In the genomic region with DNA sequence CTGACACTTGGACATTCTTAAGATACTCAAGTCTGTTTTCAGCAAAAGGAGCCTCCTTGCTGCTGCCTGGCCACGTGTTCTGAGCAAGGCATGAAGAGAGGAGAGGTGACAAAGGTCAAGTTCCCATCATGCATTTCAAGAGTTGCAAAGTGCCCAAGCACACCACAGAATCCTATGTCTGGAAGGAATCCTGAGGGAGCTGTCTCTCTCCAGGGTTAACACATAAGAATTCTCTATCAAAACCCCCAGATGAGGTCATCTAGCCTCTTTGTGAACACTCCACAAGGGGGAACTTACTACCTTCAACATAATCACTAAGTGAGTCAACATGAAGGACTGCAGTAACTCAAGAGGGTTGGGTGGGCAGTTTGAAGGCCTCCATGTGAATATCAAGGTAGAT, we compare ENCODE assay signal across 10 cellular contexts. TPM values are rescaled to one million over a fixed set of nuclear protein-coding genes. Genes with fewer than 3 reads are reported as not detected.
DNase-seq lines count a peak whose midpoint lies in the region; ATAC-seq and TF ChIP-seq lines count a peak whose summit lies in the region.
"Had no signal": no experiment of that assay in that cellular context is flagged by ENCODE, and none has a peak within 500 bp of the region (broad histone marks: within the 10 kb centered on the region; RNA-seq: fewer than 3 reads in every experiment).

No MANE protein-coding gene starts in this region.

- H3K9me3 ChIP-seq in RWPE2 (ENCODE audit: severe bottlenecking) (no peaks in the 10 kb centered on the region), fibroblast of lung (ENCODE audit: control insufficient read depth, insufficient read depth, low read depth, low read length) (no peaks in the 10 kb centered on the region)

- H3K27me3 Mint-ChIP-seq in T-helper 2 cell treated with Interferon-gamma antibody and Interleukin-4, amounts not matched to agents 5 μg/mL and 100 μg/mL, for 36 hours (ENCODE audit: low read depth) = no peaks in the 10 kb centered on the region

- H3K36me3 ChIP-seq in RWPE2 (ENCODE audit: low read depth) (peaks cover 13% of the 10 kb centered on the region), fibroblast of lung (ENCODE audit: control insufficient read depth, insufficient read depth, low read length) (peaks cover 17% of the 10 kb centered on the region)
- H3K36me3 ChIP-seq: neural progenitor cell had no signal

- H2AFZ ChIP-seq in fibroblast of lung (ENCODE audit: low read length) = no peak overlapping the region
- H2AFZ ChIP-seq: neural progenitor cell had no signal

- H4K20me1 ChIP-seq in fibroblast of lung (ENCODE audit: control insufficient read depth, extremely low read depth, insufficient read depth, low read length) = no peaks in the 10 kb centered on the region

- H3K27me3 ChIP-seq in RWPE2 (ENCODE audit: insufficient read depth, poor library complexity, severe bottlenecking) (no peaks in the 10 kb centered on the region), fibroblast of lung (ENCODE audit: control insufficient read depth, insufficient read depth, low read length) (no peaks in the 10 kb centered on the region)
- H3K27me3 ChIP-seq: neural progenitor cell had no signal

- H3K4me3 Mint-ChIP-seq in T-helper 2 cell treated with Interferon-gamma antibody and Interleukin-4, amounts not matched to agents 5 μg/mL and 100 μg/mL, for 36 hours = no peak overlapping the region
- H3K4me3 Mint-ChIP-seq: neural progenitor cell had no signal

- H3K4me3 ChIP-seq in RWPE2 (ENCODE audit: severe bottlenecking) (no peak overlapping the region), fibroblast of lung (replicated peaks in 1 of 4; ENCODE audit: control extremely low read depth in 1 of 4, insufficient read depth in 1 of 4, low read depth in 3 of 4, low read length in 4 of 4) (no peak overlapping the region), skeletal muscle cell (ENCODE audit: low read depth, low read length) (no peak overlapping the region)
- H3K4me3 ChIP-seq: neural progenitor cell had no signal

- H3K27ac Mint-ChIP-seq in T-helper 2 cell treated with Interferon-gamma antibody and Interleukin-4, amounts not matched to agents 5 μg/mL and 100 μg/mL, for 36 hours = peak overlapping the region; percentile 36

- H3K36me3 Mint-ChIP-seq in T-helper 2 cell treated with Interferon-gamma antibody and Interleukin-4, amounts not matched to agents 5 μg/mL and 100 μg/mL, for 36 hours (ENCODE audit: low read depth) = peaks cover 6% of the 10 kb centered on the region

- H3K4me1 ChIP-seq in RWPE2 (ENCODE audit: insufficient read depth, poor library complexity, severe bottlenecking) (peaks cover 16% of the 10 kb centered on the region), fibroblast of lung (ENCODE audit: control insufficient read depth, extremely low read depth, insufficient read depth, low read length) (peaks cover 27% of the 10 kb centered on the region)

- H3K79me2 ChIP-seq in fibroblast of lung (ENCODE audit: control insufficient read depth, insufficient read depth, low read length) = no peaks in the 10 kb centered on the region

- no peak overlapping the region for H3K9ac ChIP-seq in fibroblast of lung (ENCODE audit: insufficient read depth, low read length)
- H3K9ac ChIP-seq: neural progenitor cell had no signal

- peaks cover 17% of the 10 kb centered on the region for H3K4me1 Mint-ChIP-seq in T-helper 2 cell treated with Interferon-gamma antibody and Interleukin-4, amounts not matched to agents 5 μg/mL and 100 μg/mL, for 36 hours (ENCODE audit: low read depth)

- H3K9me3 Mint-ChIP-seq in T-helper 2 cell treated with Interferon-gamma antibody and Interleukin-4, amounts not matched to agents 5 μg/mL and 100 μg/mL, for 36 hours = no peaks in the 10 kb centered on the region
- H3K9me3 Mint-ChIP-seq: neural progenitor cell had no signal

- no peak for DNase-seq in T-helper 2 cell treated with Interferon-gamma antibody and Interleukin-4, amounts not matched to agents 5 μg/mL and 100 μg/mL, for 36 hours (ENCODE audit: low spot score)
- DNase-seq in T-helper 2 cell (no peak), RWPE2 (ENCODE audit: low spot score) (no peak), fibroblast of lung (ENCODE audit: low read depth in 2 of 2) (peak; percentile 62 to 93), skeletal muscle cell (ENCODE audit: low read depth) (peak; percentile 87), SIG-M5 (lab: John Stamatoyannopoulos, UW) (no peak), NCI-H510A treated with DMSO at 0.1 percent for 48 hours (lab: John Stamatoyannopoulos, UW) (no peak)
- DNase-seq: activated CD4-positive, CD25-positive, alpha-beta regulatory T cell treated with anti-CD3 and anti-CD28 coated beads, Interleukin-2, amount 50 U/mL, for 72 hours had no signal

- ATAC-seq in RWPE2 (ENCODE audit: low read depth) (peak; percentile 55), GM21786 (IDR thresholded peaks at IDR 0.05; ENCODE audit: unreplicated experiment) (no peak)

- H3K27ac ChIP-seq in RWPE2 (ENCODE audit: poor library complexity, severe bottlenecking) (peak overlapping the region; percentile 27), fibroblast of lung (ENCODE audit: insufficient read depth, low read length) (no peak overlapping the region)
- H3K27ac ChIP-seq: neural progenitor cell had no signal

- no peak overlapping the region for H3K4me2 ChIP-seq in fibroblast of lung (ENCODE audit: extremely low read depth, insufficient read depth, low read length)
- H3K4me2 ChIP-seq: neural progenitor cell had no signal

- TF ChIP-seq CTCF in RWPE2 (IDR thresholded peaks at IDR 0.05; ENCODE audit: poor library complexity, severe bottlenecking) (peak; percentile 12), fibroblast of lung (conservative IDR thresholded peaks at IDR 0.05 in 1 of 2, IDR thresholded peaks at IDR 0.05 in 1 of 2; ENCODE audit: low read depth in 1 of 2, low read length in 2 of 2) (peak in 1 of 2 donors; percentile 6)

RNA-seq across cellular contexts. Expression of a gene that starts 33.3 kb away (rescaled TPM):
- total RNA-seq in fibroblast of lung = 104 and 105 TPM in 2 replicates
- polyA plus RNA-seq in fibroblast of lung = 96.2 and 127 TPM in 2 replicates
- 203 and 314 TPM in 2 replicates for polyA plus RNA-seq in fibroblast of lung (2012)
- polyA minus RNA-seq in fibroblast of lung (ENCODE audit: low replicate concordance) = 154 and 164 TPM in 2 replicates

Comparison
In these comparisons a context has a peak if more than half of its experiments do, and no peak if none do; other contexts are left out.
1. DNase-seq: peak in fibroblast of lung (2 of 2) and skeletal muscle cell (single experiment); none in T-helper 2 cell treated with Interferon-gamma antibody and Interleukin-4, amounts not matched to agents 5 μg/mL and 100 μg/mL, for 36 hours (single experiment), T-helper 2 cell (0 of 5), RWPE2 (single experiment), SIG-M5 (single experiment) and NCI-H510A treated with DMSO at 0.1 percent for 48 hours (single experiment).